14 cellular contexts compared by ENCODE assay signal in the genomic region with DNA sequence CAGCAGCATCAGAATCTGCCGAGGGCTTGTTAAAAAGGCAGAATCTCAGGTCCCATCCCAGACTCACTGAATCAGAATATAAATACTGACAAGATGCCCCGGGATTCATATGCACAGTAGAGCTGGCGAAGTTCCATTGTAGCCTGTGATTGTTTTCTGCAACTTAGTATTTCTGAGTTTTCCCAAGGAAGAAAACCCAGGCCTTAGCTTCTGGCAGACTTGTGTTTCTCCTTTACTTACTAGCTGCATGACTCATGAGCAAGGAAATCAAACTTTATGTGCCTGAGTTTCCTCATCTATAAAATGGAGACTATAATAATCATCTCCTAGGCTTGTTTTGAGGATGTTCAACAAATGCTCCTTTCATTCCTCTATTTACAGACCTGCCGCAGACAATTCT.
DNase-seq lines count a peak whose midpoint lies in the region; ATAC-seq and TF ChIP-seq lines count a peak whose summit lies in the region.
"Had no signal": no experiment of that assay in that cellular context is flagged by ENCODE, and none has a peak within 500 bp of the region (broad histone marks: within the 10 kb centered on the region; RNA-seq: fewer than 3 reads in every experiment).

No MANE protein-coding gene starts in this region.

- H4K20me1 ChIP-seq in GM23248 (ENCODE audit: insufficient read depth): no peaks in the 10 kb centered on the region
- no peaks in the 10 kb centered on the region for H4K20me1 ChIP-seq in OCI-LY7 (ENCODE audit: insufficient read depth, low read length)
- H4K20me1 ChIP-seq in fibroblast of lung (ENCODE audit: control insufficient read depth, extremely low read depth, insufficient read depth, low read length): no peaks in the 10 kb centered on the region

- TF ChIP-seq CTCF in OCI-LY7 (conservative IDR thresholded peaks at IDR 0.05; ENCODE audit: low read length) (no peak), fibroblast of lung (conservative IDR thresholded peaks at IDR 0.05 in 1 of 2, IDR thresholded peaks at IDR 0.05 in 1 of 2; ENCODE audit: low read depth in 1 of 2, low read length in 2 of 2) (no peak)
- no peak for TF ChIP-seq CTCF in activated CD8-positive, alpha-beta T cell treated with anti-CD3 and anti-CD28 coated beads for 36 hours (IDR thresholded peaks at IDR 0.05)

- no peak overlapping the region for H4K91ac ChIP-seq in neuronal stem cell (ENCODE audit: low read depth, low read length, poor library complexity)

- no peak overlapping the region for H3K9ac ChIP-seq in GM23248
- no peak overlapping the region for H3K9ac ChIP-seq in fibroblast of lung (ENCODE audit: insufficient read depth, low read length)
- no peak overlapping the region for H3K9ac ChIP-seq in neuronal stem cell (ENCODE audit: low read depth, low read length, poor library complexity)

- ATAC-seq in activated CD8-positive, alpha-beta T cell treated with anti-CD3 and anti-CD28 coated beads for 36 hours: no peak
- ATAC-seq in GM19397 (IDR thresholded peaks at IDR 0.05; ENCODE audit: unreplicated experiment): no peak

- no TSS peak for BruUV-seq in OCI-LY7 (replicated peaks; lab: Mats Ljungman, UMichigan)

- no peaks in the 10 kb centered on the region for H3K27me3 Mint-ChIP-seq in activated CD8-positive, alpha-beta T cell treated with anti-CD3 and anti-CD28 coated beads for 36 hours

- H3K27ac ChIP-seq in GM23248: no peak overlapping the region
- H3K27ac ChIP-seq in OCI-LY7 (ENCODE audit: low read depth, low read length, poor library complexity, severe bottlenecking): no peak overlapping the region
- no peak overlapping the region for H3K27ac ChIP-seq in fibroblast of lung (ENCODE audit: insufficient read depth, low read length)
- H3K27ac ChIP-seq in neuronal stem cell (replicated peaks; ENCODE audit: low read length): no peak overlapping the region
- H3K27ac ChIP-seq: SJSA1 had no signal

- no peaks in the 10 kb centered on the region for H3K36me3 ChIP-seq in GM23248 (ENCODE audit: low read depth)
- no peaks in the 10 kb centered on the region for H3K36me3 ChIP-seq in OCI-LY7 (ENCODE audit: insufficient read depth, low read length)
- no peaks in the 10 kb centered on the region for H3K36me3 ChIP-seq in fibroblast of lung (ENCODE audit: control insufficient read depth, insufficient read depth, low read length)
- no peaks in the 10 kb centered on the region for H3K36me3 ChIP-seq in neuronal stem cell (replicated peaks in 1 of 2; ENCODE audit: control insufficient read depth in 2 of 2, insufficient read depth in 2 of 2, low read length in 2 of 2)
- H3K36me3 ChIP-seq: SJSA1 had no signal

- DNase-seq in GM23248 (peak; percentile 46), OCI-LY7 (ENCODE audit: low spot score) (no peak), fibroblast of lung (ENCODE audit: low read depth in 2 of 2) (peak; percentile 53 to 54), neuronal stem cell (ENCODE audit: low spot score) (no peak), NCI-H1417 treated with DMSO at 0.1 percent for 48 hours (lab: John Stamatoyannopoulos, UW) (no peak)
- no peak for DNase-seq in activated CD4-positive, alpha-beta T cell treated with anti-CD3 and anti-CD28 coated beads for 48 hours
- no peak for DNase-seq in activated CD8-positive, alpha-beta T cell treated with anti-CD3 and anti-CD28 coated beads for 36 hours
- DNase-seq: amniotic stem cell, endodermal cell, NCI-H1092 treated with DMSO at 0.1 percent for 48 hours, NCI-H524 treated with DMSO at 0.1 percent for 48 hours, substantia nigra had no signal

- no peak overlapping the region for H4K8ac ChIP-seq in neuronal stem cell (ENCODE audit: low read depth, low read length)

- intact Hi-C loops in OCI-LY7 (cut with micrococcal nuclease; ENCODE audit: unreplicated experiment): no loop called here
- intact Hi-C loops in activated CD8-positive, alpha-beta T cell treated with anti-CD3 and anti-CD28 coated beads for 36 hours (cut with micrococcal nuclease): no loop called here

- CTCF ChIA-PET in OCI-LY7 (lab: Charles Lee; ENCODE audit: unreplicated experiment): interaction anchor here (1.4 kb wide), 1 partner anchor 16 kb away, joined by 4 read pairs; no protein-coding TSS in a partner anchor
- CTCF ChIA-PET in activated CD8-positive, alpha-beta T cell treated with anti-CD3 and anti-CD28 coated beads for 36 hours (lab: Charles Lee): interaction anchor here (1.7 to 1.8 kb wide), 3 partner anchors 10 to 143 kb away, joined by 4 to 7 read pairs (median 4); no protein-coding TSS in a partner anchor

- no peak overlapping the region for H2BK5ac ChIP-seq in neuronal stem cell (ENCODE audit: low read length)

- H3K9me3 Mint-ChIP-seq in activated CD8-positive, alpha-beta T cell treated with anti-CD3 and anti-CD28 coated beads for 36 hours: no peaks in the 10 kb centered on the region

- H3K27ac Mint-ChIP-seq in activated CD8-positive, alpha-beta T cell treated with anti-CD3 and anti-CD28 coated beads for 36 hours: no peak overlapping the region
- H3K27ac Mint-ChIP-seq: endodermal cell had no signal

- H2BK120ac ChIP-seq in neuronal stem cell (ENCODE audit: low read depth, low read length): no peak overlapping the region

- no peak overlapping the region for H3K18ac ChIP-seq in neuronal stem cell (ENCODE audit: low read length)

- H3K4me2 ChIP-seq in GM23248 (ENCODE audit: unreplicated experiment) (no peak overlapping the region), OCI-LY7 (ENCODE audit: low read length) (no peak overlapping the region), fibroblast of lung (ENCODE audit: extremely low read depth, insufficient read depth, low read length) (no peak overlapping the region), neuronal stem cell (ENCODE audit: insufficient read depth, low read length, poor library complexity, severe bottlenecking) (no peak overlapping the region)

- 86% methylated on average over 4 of the region's 4 CpGs for WGBS in GM23248 (ENCODE audit: low coverage in 1 of 2, low lambda C conversion rate in 2 of 2, missing lambda C conversion rate in 2 of 2), 2 experiments
- WGBS in neuronal stem cell (ENCODE audit: extremely low coverage in 2 of 2, insufficient read length in 2 of 2, insufficient replicate concordance in 1 of 2), 2 donors: no CpG with 5 or more reads among the region's 4 CpGs

- H2BK12ac ChIP-seq in neuronal stem cell (ENCODE audit: low read length): no peak overlapping the region

- no peak overlapping the region for H3K23ac ChIP-seq in neuronal stem cell (ENCODE audit: low read depth, low read length, poor library complexity)

- H3K4ac ChIP-seq in neuronal stem cell (ENCODE audit: low read length): no peak overlapping the region

- in situ Hi-C loops in GM23248 (cut with MboI): no loop called here

- H3K4me1 Mint-ChIP-seq in activated CD8-positive, alpha-beta T cell treated with anti-CD3 and anti-CD28 coated beads for 36 hours (ENCODE audit: low read depth): peaks cover 32% of the 10 kb centered on the region

- H3K79me1 ChIP-seq in neuronal stem cell (ENCODE audit: low read depth, low read length): no peaks in the 10 kb centered on the region

- H3F3A ChIP-seq in GM23248 (ENCODE audit: insufficient read depth): no peaks in the 10 kb centered on the region

- H2AK5ac ChIP-seq in neuronal stem cell (ENCODE audit: low read depth, low read length): no peak overlapping the region

- no peaks in the 10 kb centered on the region for H3K36me3 Mint-ChIP-seq in activated CD8-positive, alpha-beta T cell treated with anti-CD3 and anti-CD28 coated beads for 36 hours (ENCODE audit: low read depth)

- no peak overlapping the region for H3K14ac ChIP-seq in neuronal stem cell (ENCODE audit: low read length)

- H2BK15ac ChIP-seq in neuronal stem cell (ENCODE audit: low read length): no peak overlapping the region

- no peaks in the 10 kb centered on the region for H3K4me1 ChIP-seq in GM23248 (ENCODE audit: insufficient read depth)
- peaks cover 13% of the 10 kb centered on the region for H3K4me1 ChIP-seq in OCI-LY7 (ENCODE audit: insufficient read depth, low read length, poor library complexity, severe bottlenecking)
- H3K4me1 ChIP-seq in fibroblast of lung (ENCODE audit: control insufficient read depth, extremely low read depth, insufficient read depth, low read length): no peaks in the 10 kb centered on the region
- peaks cover 0 to 1% of the 10 kb centered on the region in 2 donors for H3K4me1 ChIP-seq in neuronal stem cell (ENCODE audit: control insufficient read depth in 2 of 2, insufficient read depth in 1 of 2, low read depth in 1 of 2, low read length in 2 of 2)
- H3K4me1 ChIP-seq: SJSA1 had no signal

- H3K4me3 Mint-ChIP-seq in activated CD8-positive, alpha-beta T cell treated with anti-CD3 and anti-CD28 coated beads for 36 hours: no peak overlapping the region
- H3K4me3 Mint-ChIP-seq: endodermal cell had no signal

- POLR2A ChIA-PET in OCI-LY7 (lab: Charles Lee): interaction anchor here (0.6 to 4.0 kb wide), 6 partner anchors 10 to 441 kb away, joined by 3 to 20 read pairs (median 8); no protein-coding TSS in a partner anchor
- POLR2A ChIA-PET in activated CD8-positive, alpha-beta T cell treated with anti-CD3 and anti-CD28 coated beads for 36 hours (lab: Charles Lee): no interaction called here

- H3K9me2 ChIP-seq in GM23248 (ENCODE audit: insufficient read depth): no peaks in the 10 kb centered on the region
- no peaks in the 10 kb centered on the region for H3K9me2 ChIP-seq in OCI-LY7 (ENCODE audit: insufficient read depth, low read length)

- H3K79me2 ChIP-seq in GM23248 (ENCODE audit: insufficient read depth) (no peaks in the 10 kb centered on the region), OCI-LY7 (ENCODE audit: insufficient read depth, low read depth, low read length) (no peaks in the 10 kb centered on the region), fibroblast of lung (ENCODE audit: control insufficient read depth, insufficient read depth, low read length) (no peaks in the 10 kb centered on the region)

- H3K9me3 ChIP-seq in GM23248 (ENCODE audit: low read depth) (no peaks in the 10 kb centered on the region), OCI-LY7 (ENCODE audit: low read length) (no peaks in the 10 kb centered on the region), fibroblast of lung (ENCODE audit: control insufficient read depth, insufficient read depth, low read depth, low read length) (no peaks in the 10 kb centered on the region), neuronal stem cell (replicated peaks in 1 of 2; ENCODE audit: control insufficient read depth in 2 of 2, insufficient read depth in 1 of 2, low read depth in 1 of 2, low read length in 2 of 2) (no peaks in the 10 kb centered on the region)
- H3K9me3 ChIP-seq: SJSA1 had no signal

- H3K4me3 ChIP-seq in GM23248 (no peak overlapping the region), OCI-LY7 (ENCODE audit: low read depth, low read length, poor library complexity, severe bottlenecking) (no peak overlapping the region), fibroblast of lung (replicated peaks in 1 of 4; ENCODE audit: control extremely low read depth in 1 of 4, insufficient read depth in 1 of 4, low read depth in 3 of 4, low read length in 4 of 4) (no peak overlapping the region), neuronal stem cell (ENCODE audit: low read length in 2 of 2) (no peak overlapping the region)
- H3K4me3 ChIP-seq: SJSA1 had no signal

- no peaks in the 10 kb centered on the region for H3K27me3 ChIP-seq in GM23248 (replicated peaks; ENCODE audit: insufficient read depth)
- no peaks in the 10 kb centered on the region for H3K27me3 ChIP-seq in fibroblast of lung (ENCODE audit: control insufficient read depth, insufficient read depth, low read length)
- H3K27me3 ChIP-seq in neuronal stem cell (ENCODE audit: control insufficient read depth in 3 of 3, insufficient read depth in 3 of 3, low read depth in 1 of 3, low read length in 3 of 3): no peaks in the 10 kb centered on the region
- H3K27me3 ChIP-seq: SJSA1 had no signal

- H2AFZ ChIP-seq in GM23248 (no peak overlapping the region), OCI-LY7 (ENCODE audit: low read length) (peak overlapping the region; percentile 63; the same call in 1 of the 2 replicates), fibroblast of lung (ENCODE audit: low read length) (no peak overlapping the region), neuronal stem cell (ENCODE audit: low read length) (peak overlapping the region; percentile 38)

Comparison
In these comparisons a context has a peak if more than half of its experiments do, and no peak if none do; other contexts are left out.
1. DNase-seq: peak in GM23248 (single experiment) and fibroblast of lung (2 of 2); none in OCI-LY7 (single experiment), neuronal stem cell (single experiment), activated CD4-positive, alpha-beta T cell treated with anti-CD3 and anti-CD28 coated beads for 48 hours (single experiment), activated CD8-positive, alpha-beta T cell treated with anti-CD3 and anti-CD28 coated beads for 36 hours (single experiment) and NCI-H1417 treated with DMSO at 0.1 percent for 48 hours (single experiment).
2. H2AFZ ChIP-seq: peak in OCI-LY7 (single experiment) and neuronal stem cell (single experiment); none in GM23248 (single experiment) and fibroblast of lung (single experiment).